1 cellular context compared by ENCODE assay signal in the genomic region with DNA sequence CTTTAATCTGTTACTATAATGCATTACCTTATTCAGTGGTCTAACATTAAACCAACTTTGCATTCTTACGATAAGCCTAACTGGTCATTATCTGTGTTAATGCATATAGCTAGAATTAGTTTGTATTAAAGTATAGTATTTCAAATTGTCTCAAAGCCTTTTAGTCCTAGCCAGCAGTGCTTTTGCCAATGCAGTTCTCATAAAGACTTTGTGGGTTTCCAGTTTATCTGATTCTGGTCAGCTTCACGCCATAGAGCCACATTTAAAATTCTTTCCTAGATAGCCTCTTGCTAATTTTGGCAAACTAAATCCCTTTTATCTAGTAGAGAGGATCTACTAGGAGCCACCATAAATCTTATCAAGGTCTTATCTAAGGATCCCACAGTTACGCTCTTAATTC.
A peak's percentile ranks its signal among the peaks of the same experiment; 100 is the strongest.
TF ChIP-seq lines count a peak whose summit lies in the region.

No MANE protein-coding gene starts in this region.

TF ChIP-seq in HEK293, 187 proteins besides CTCF, POLR2A, EP300 and RAD21 (continued from another document):
- TF ChIP-seq, protein P1, sequence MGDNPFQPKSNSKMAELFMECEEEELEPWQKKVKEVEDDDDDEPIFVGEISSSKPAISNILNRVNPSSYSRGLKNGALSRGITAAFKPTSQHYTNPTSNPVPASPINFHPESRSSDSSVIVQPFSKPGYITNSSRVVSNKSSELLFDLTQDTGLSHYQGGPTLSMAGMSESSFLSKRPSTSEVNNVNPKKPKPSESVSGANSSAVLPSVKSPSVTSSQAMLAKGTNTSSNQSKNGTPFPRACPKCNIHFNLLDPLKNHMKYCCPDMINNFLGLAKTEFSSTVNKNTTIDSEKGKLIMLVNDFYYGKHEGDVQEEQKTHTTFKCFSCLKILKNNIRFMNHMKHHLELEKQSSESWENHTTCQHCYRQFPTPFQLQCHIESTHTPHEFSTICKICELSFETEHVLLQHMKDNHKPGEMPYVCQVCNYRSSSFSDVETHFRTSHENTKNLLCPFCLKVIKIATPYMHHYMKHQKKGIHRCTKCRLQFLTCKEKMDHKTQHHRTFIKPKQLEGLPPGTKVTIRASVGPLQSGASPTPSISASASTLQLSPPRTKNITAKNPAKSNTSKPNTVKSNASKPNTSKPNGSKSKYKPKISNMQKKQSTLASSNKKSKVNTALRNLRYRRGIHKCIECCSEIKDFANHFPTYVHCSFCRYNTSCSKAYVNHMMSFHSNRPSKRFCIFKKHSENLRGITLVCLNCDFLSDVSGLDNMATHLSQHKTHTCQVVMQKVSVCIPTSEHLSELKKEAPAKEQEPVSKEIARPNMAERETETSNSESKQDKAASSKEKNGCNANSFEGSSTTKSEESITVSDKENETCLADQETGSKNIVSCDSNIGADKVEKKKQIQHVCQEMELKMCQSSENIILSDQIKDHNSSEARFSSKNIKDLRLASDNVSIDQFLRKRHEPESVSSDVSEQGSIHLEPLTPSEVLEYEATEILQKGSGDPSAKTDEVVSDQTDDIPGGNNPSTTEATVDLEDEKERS (tag by site-specific recombination; IDR thresholded peaks at IDR 0.05): peak; percentile 94
- peak; percentile 92 for TF ChIP-seq SETDB1 (IDR thresholded peaks at IDR 0.05; ENCODE audit: insufficient read length, low read length)
- peak; percentile 61; the same call in 1 of the 2 replicates for TF ChIP-seq TRIM28 (IDR thresholded peaks at IDR 0.05; ENCODE audit: borderline replicate concordance, low read length)
- TF ChIP-seq, protein P2, sequence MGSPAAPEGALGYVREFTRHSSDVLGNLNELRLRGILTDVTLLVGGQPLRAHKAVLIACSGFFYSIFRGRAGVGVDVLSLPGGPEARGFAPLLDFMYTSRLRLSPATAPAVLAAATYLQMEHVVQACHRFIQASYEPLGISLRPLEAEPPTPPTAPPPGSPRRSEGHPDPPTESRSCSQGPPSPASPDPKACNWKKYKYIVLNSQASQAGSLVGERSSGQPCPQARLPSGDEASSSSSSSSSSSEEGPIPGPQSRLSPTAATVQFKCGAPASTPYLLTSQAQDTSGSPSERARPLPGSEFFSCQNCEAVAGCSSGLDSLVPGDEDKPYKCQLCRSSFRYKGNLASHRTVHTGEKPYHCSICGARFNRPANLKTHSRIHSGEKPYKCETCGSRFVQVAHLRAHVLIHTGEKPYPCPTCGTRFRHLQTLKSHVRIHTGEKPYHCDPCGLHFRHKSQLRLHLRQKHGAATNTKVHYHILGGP (tag by site-specific recombination; IDR thresholded peaks at IDR 0.05): no peak
